In the genomic region with DNA sequence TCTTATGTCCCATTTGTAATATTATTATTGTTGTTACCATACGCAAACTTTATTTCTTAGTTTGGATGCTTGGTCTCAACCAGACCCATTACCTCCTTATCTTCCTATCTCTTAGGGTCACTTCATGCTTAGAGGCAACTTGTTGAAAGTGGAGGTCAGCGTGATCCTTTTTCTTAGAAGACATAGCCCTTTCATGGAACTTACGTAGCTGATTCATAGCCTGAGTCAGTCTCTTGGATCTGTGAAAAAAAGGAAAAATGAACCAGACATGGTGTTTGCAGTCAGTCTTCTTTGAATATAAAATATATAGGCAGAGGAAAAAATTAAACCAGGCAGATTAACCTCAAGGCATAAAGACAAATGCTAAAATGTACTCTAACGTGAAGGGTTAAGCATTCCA, we compare ENCODE assay signal across 19 cellular contexts.
DNase-seq lines count a peak whose midpoint lies in the region; ATAC-seq and TF ChIP-seq lines count a peak whose summit lies in the region.
"Had no signal": no experiment of that assay in that cellular context is flagged by ENCODE, and none has a peak within 500 bp of the region (broad histone marks: within the 10 kb centered on the region; RNA-seq: fewer than 3 reads in every experiment).

No MANE protein-coding gene starts in this region.

- H3K9me3 ChIP-seq in adipocyte (ENCODE audit: control insufficient read depth, low read length) (no peaks in the 10 kb centered on the region), skeletal muscle satellite cell (replicated peaks; ENCODE audit: low read length) (no peaks in the 10 kb centered on the region)

- DNase-seq in HCEC 1CT (peak; percentile 49), adipocyte (ENCODE audit: low read depth) (no peak), fibroblast of mammary gland (ENCODE audit: low read depth) (peak; percentile 77), midbrain (lab: John Stamatoyannopoulos, UW) (no peak), GM20000 (ENCODE audit: low spot score) (no peak), A172 (ENCODE audit: low spot score) (no peak)
- DNase-seq: Calu3; CD4-positive, CD25-positive, alpha-beta regulatory T cell; DMS53; KG1; NCI-H1092; NCI-H146; NCI-H2081 treated with DMSO at 0.1 percent for 48 hours; NCI-H524 treated with DMSO at 0.1 percent for 48 hours had no signal

- peaks cover 27% of the 10 kb centered on the region for H3K4me1 ChIP-seq in adipocyte (ENCODE audit: control insufficient read depth, insufficient read depth, low read length)
- peaks cover 20% of the 10 kb centered on the region for H3K4me1 ChIP-seq in skeletal muscle satellite cell (ENCODE audit: control insufficient read depth, insufficient read depth, low read length)

- TF ChIP-seq CTCF in fibroblast of mammary gland (conservative IDR thresholded peaks at IDR 0.05; ENCODE audit: control insufficient read depth, insufficient read depth, low read depth, low read length) (no peak), GM20000 (IDR thresholded peaks at IDR 0.05; ENCODE audit: extremely low read depth, missing control alignments) (no peak)

- peak overlapping the region; percentile 2 for H3K4me3 ChIP-seq in adipocyte (ENCODE audit: low read length)
- no peak overlapping the region for H3K4me3 ChIP-seq in fibroblast of mammary gland (ENCODE audit: control insufficient read depth, low read depth, low read length)
- no peak overlapping the region for H3K4me3 ChIP-seq in skeletal muscle satellite cell (ENCODE audit: low read length)
- H3K4me3 ChIP-seq: GM23338 had no signal

- peaks cover 4% of the 10 kb centered on the region for H3K27me3 ChIP-seq in adipocyte (replicated peaks; ENCODE audit: control insufficient read depth, insufficient read depth, low read length)
- no peaks in the 10 kb centered on the region for H3K27me3 ChIP-seq in skeletal muscle satellite cell (ENCODE audit: control insufficient read depth, insufficient read depth, low read length)

- no peaks in the 10 kb centered on the region for H3K36me3 ChIP-seq in adipocyte (ENCODE audit: control insufficient read depth, insufficient read depth, low read length, severe bottlenecking)
- no peaks in the 10 kb centered on the region for H3K36me3 ChIP-seq in skeletal muscle satellite cell (ENCODE audit: insufficient read depth, low read length)

- ATAC-seq in HG02763 (IDR thresholded peaks at IDR 0.05; ENCODE audit: unreplicated experiment) = no peak
- ATAC-seq: GM23338, Panc1, Right ventricle myocardium inferior had no signal

- H3K9ac ChIP-seq in adipocyte (ENCODE audit: low read length) = peak overlapping the region; percentile 27
- peak overlapping the region; percentile 36 for H3K9ac ChIP-seq in skeletal muscle satellite cell (ENCODE audit: low read depth, low read length)

- H3K4me2 ChIP-seq in skeletal muscle satellite cell (ENCODE audit: low read length) = no peak overlapping the region
- H3K4me2 ChIP-seq: GM23338 had no signal

Comparison
In these comparisons a context has a peak if more than half of its experiments do, and no peak if none do; other contexts are left out.
1. DNase-seq: peak in HCEC 1CT (single experiment) and fibroblast of mammary gland (single experiment); none in adipocyte (single experiment), midbrain (single experiment), GM20000 (single experiment) and A172 (single experiment).